ENCODE assay signal across 20 cellular contexts in the genomic region with DNA sequence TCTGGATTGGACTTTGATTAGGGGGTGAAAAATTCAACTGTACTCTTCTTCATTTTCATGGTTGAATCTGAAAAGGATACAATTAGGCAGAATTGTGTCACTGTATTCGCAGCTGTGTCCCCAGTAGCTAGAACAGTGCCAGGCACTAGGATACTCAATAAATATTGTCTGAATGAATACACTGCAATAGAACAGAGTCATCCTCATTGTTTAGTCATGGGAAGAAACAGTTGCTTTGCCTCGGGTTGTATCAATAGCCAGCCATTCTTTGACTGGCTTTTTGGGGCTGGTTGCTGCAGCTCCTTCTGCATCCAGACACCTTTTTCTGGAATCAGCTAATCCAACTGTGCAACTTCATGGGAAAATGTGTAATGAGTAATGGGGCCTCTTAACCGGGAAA.
"Had no signal": no experiment of that assay in that cellular context is flagged by ENCODE, and none has a peak within 500 bp of the region (broad histone marks: within the 10 kb centered on the region; RNA-seq: fewer than 3 reads in every experiment).

No MANE protein-coding gene starts in this region.

- H3K27ac Mint-ChIP-seq: activated CD4-positive, alpha-beta memory T cell treated with anti-CD3 and anti-CD28 coated beads for 36 hours; activated CD4-positive, alpha-beta T cell treated with anti-CD3 and anti-CD28 coated beads for 36 hours; activated naive CD8-positive, alpha-beta T cell; activated T-helper 1 cell treated with anti-CD3 and anti-CD28 coated beads, Interleukin-12 subunit alpha, Interleukin-12 subunit beta, Interleukin-2, Interleukin-4 antibody, amounts not matched to agents 30 ng/mL and 10 ng/mL and 1 ng/mL, durations not matched to agents 14 hours and 24 hours and 36 hours; stimulated activated naive CD8-positive, alpha-beta T cell treated with anti-CD3 and anti-CD28 coated beads, Interleukin-15, amount 100 ng/mL, for 72 hours had no signal

- DNase-seq: activated CD4-positive, alpha-beta memory T cell treated with anti-CD3 and anti-CD28 coated beads for 36 hours; activated CD4-positive, alpha-beta T cell treated with anti-CD3 and anti-CD28 coated beads for 36 hours; activated gamma-delta T cell treated with Interleukin-2 at 50 U/mL for 16 hours; activated T-cell treated with anti-CD3 and anti-CD28 coated beads for 4 hours; left lung; ovary; stimulated activated CD4-positive, alpha-beta T cell treated with anti-CD3 and anti-CD28 coated beads, Interleukin-4, amount 100 ng/mL, for 1 hour; stimulated activated naive CD8-positive, alpha-beta T cell treated with anti-CD3 and anti-CD28 coated beads, Interleukin-15, amount 100 ng/mL, for 72 hours; SW 1271; T-helper 2 cell; upper lobe of right lung had no signal

- H3K4me3 Mint-ChIP-seq: activated CD4-positive, alpha-beta memory T cell treated with anti-CD3 and anti-CD28 coated beads for 36 hours; activated CD4-positive, alpha-beta T cell treated with anti-CD3 and anti-CD28 coated beads for 36 hours; activated naive CD8-positive, alpha-beta T cell; activated T-helper 1 cell treated with anti-CD3 and anti-CD28 coated beads, Interleukin-12 subunit alpha, Interleukin-12 subunit beta, Interleukin-2, Interleukin-4 antibody, amounts not matched to agents 30 ng/mL and 10 ng/mL and 1 ng/mL, durations not matched to agents 14 hours and 24 hours and 36 hours; neural crest cell; stimulated activated naive CD8-positive, alpha-beta T cell treated with anti-CD3 and anti-CD28 coated beads, Interleukin-15, amount 100 ng/mL, for 72 hours had no signal

- H3K4me1 Mint-ChIP-seq: activated CD4-positive, alpha-beta T cell treated with anti-CD3 and anti-CD28 coated beads for 36 hours; stimulated activated naive CD8-positive, alpha-beta T cell treated with anti-CD3 and anti-CD28 coated beads, Interleukin-15, amount 100 ng/mL, for 72 hours had no signal

- H3K4me3 ChIP-seq: cardiac muscle cell, gastroesophageal sphincter, hepatocyte, left lung, ovary, smooth muscle cell, upper lobe of right lung had no signal

- H3K9me3 Mint-ChIP-seq: activated CD4-positive, alpha-beta memory T cell treated with anti-CD3 and anti-CD28 coated beads for 36 hours; activated T-helper 1 cell treated with anti-CD3 and anti-CD28 coated beads, Interleukin-12 subunit alpha, Interleukin-12 subunit beta, Interleukin-2, Interleukin-4 antibody, amounts not matched to agents 30 ng/mL and 10 ng/mL and 1 ng/mL, durations not matched to agents 14 hours and 24 hours and 36 hours; neural crest cell; stimulated activated naive CD8-positive, alpha-beta T cell treated with anti-CD3 and anti-CD28 coated beads, Interleukin-15, amount 100 ng/mL, for 72 hours had no signal

- H3K36me3 Mint-ChIP-seq: activated CD4-positive, alpha-beta memory T cell treated with anti-CD3 and anti-CD28 coated beads for 36 hours; activated naive CD8-positive, alpha-beta T cell had no signal

- H3K27me3 ChIP-seq: cardiac muscle cell, hepatocyte, left lung, ovary had no signal

- H3K27ac ChIP-seq: cardiac muscle cell, gastroesophageal sphincter, hepatocyte, left lung, ovary, upper lobe of right lung, VCaP had no signal

- ATAC-seq: activated CD4-positive, alpha-beta T cell treated with anti-CD3 and anti-CD28 coated beads for 36 hours; gastroesophageal sphincter; left lung; sciatic nerve; stimulated activated naive CD8-positive, alpha-beta T cell treated with anti-CD3 and anti-CD28 coated beads, Interleukin-15, amount 100 ng/mL, for 72 hours; upper lobe of right lung had no signal
